ENCODE assay signal across 9 cellular contexts in genomic region chr6:11714116-11714797, GRCh38.
DNase-seq lines count a peak whose midpoint lies in the region; ATAC-seq lines count a peak whose summit lies in the region.
"Had no signal": no experiment of that assay in that cellular context is flagged by ENCODE, and none has a peak within 500 bp of the region (broad histone marks: within the 10 kb centered on the region; RNA-seq: fewer than 3 reads in every experiment).

No MANE protein-coding gene starts in this region.

- peaks cover 57% of the 10 kb centered on the region for H3K36me3 Mint-ChIP-seq in activated CD4-positive, alpha-beta T cell treated with anti-CD3 and anti-CD28 coated beads for 36 hours (ENCODE audit: low read depth)

- peaks cover 77% of the 10 kb centered on the region for H3K4me1 Mint-ChIP-seq in activated CD4-positive, alpha-beta T cell treated with anti-CD3 and anti-CD28 coated beads for 36 hours
- H3K4me1 Mint-ChIP-seq in stimulated activated naive CD8-positive, alpha-beta T cell treated with anti-CD3 and anti-CD28 coated beads, Interleukin-15, amount 100 ng/mL, for 72 hours, result peaks cover 91% of the 10 kb centered on the region

- peak; percentile 30 for ATAC-seq in activated CD4-positive, alpha-beta T cell treated with anti-CD3 and anti-CD28 coated beads for 36 hours
- ATAC-seq in HG03442 (IDR thresholded peaks at IDR 0.05; ENCODE audit: unreplicated experiment), result peak; percentile 38
- ATAC-seq in stimulated activated naive CD8-positive, alpha-beta T cell treated with anti-CD3 and anti-CD28 coated beads, Interleukin-15, amount 100 ng/mL, for 72 hours, result peak; percentile 57

- intact Hi-C loops in activated CD4-positive, alpha-beta T cell treated with anti-CD3 and anti-CD28 coated beads for 36 hours (cut with DNase I, micrococcal nuclease), result loop anchor here (1.0 to 10.0 kb wide), 10 partner anchors 14 to 1741 kb away; no protein-coding TSS in a partner anchor

- POLR2A ChIA-PET in activated CD4-positive, alpha-beta T cell treated with anti-CD3 and anti-CD28 coated beads for 36 hours (lab: Charles Lee), result interaction anchor here (0.6 to 4.1 kb wide), 5 partner anchors 8 to 123 kb away, joined by 3 to 38 read pairs (median 4); no protein-coding TSS in a partner anchor

- H3K27me3 Mint-ChIP-seq in activated CD4-positive, alpha-beta T cell treated with anti-CD3 and anti-CD28 coated beads for 36 hours, result no peaks in the 10 kb centered on the region
- H3K27me3 Mint-ChIP-seq in stimulated activated naive CD8-positive, alpha-beta T cell treated with anti-CD3 and anti-CD28 coated beads, Interleukin-15, amount 100 ng/mL, for 72 hours, result no peaks in the 10 kb centered on the region

- H3K27ac Mint-ChIP-seq in activated CD4-positive, alpha-beta T cell treated with anti-CD3 and anti-CD28 coated beads for 36 hours, result peak overlapping the region; percentile 100
- peak overlapping the region; percentile 91 for H3K27ac Mint-ChIP-seq in stimulated activated naive CD8-positive, alpha-beta T cell treated with anti-CD3 and anti-CD28 coated beads, Interleukin-15, amount 100 ng/mL, for 72 hours

- H3K9me3 Mint-ChIP-seq in activated CD4-positive, alpha-beta T cell treated with anti-CD3 and anti-CD28 coated beads for 36 hours (ENCODE audit: low read depth), result peaks cover 8% of the 10 kb centered on the region
- peaks cover 0 to 3% of the 10 kb centered on the region in 2 donors for H3K9me3 Mint-ChIP-seq in stimulated activated naive CD8-positive, alpha-beta T cell treated with anti-CD3 and anti-CD28 coated beads, Interleukin-15, amount 100 ng/mL, for 72 hours

- peak; percentile 68 for DNase-seq in activated CD4-positive, alpha-beta T cell treated with anti-CD3 and anti-CD28 coated beads for 36 hours
- no peak for DNase-seq in activated CD4-positive, alpha-beta T cell treated with anti-CD3 and anti-CD28 coated beads for 1 hour
- DNase-seq in activated effector memory CD4-positive, alpha-beta T cell treated with anti-CD3 and anti-CD28 coated beads, Interleukin-2, amount 50 U/mL, for 16 hours, result peak; percentile 75
- peak; percentile 47 to 50 for DNase-seq in stimulated activated naive CD8-positive, alpha-beta T cell treated with anti-CD3 and anti-CD28 coated beads, Interleukin-15, amount 100 ng/mL, for 72 hours
- no peak for DNase-seq in GOT3 (lab: John Stamatoyannopoulos, UW)
- DNase-seq in iPS-NIHi7 (ENCODE audit: extremely low spot score), result no peak
- DNase-seq in anterior cingulate cortex (lab: John Stamatoyannopoulos, UW), result no peak
- DNase-seq: NCI-H1092 had no signal

- H3K4me3 Mint-ChIP-seq in activated CD4-positive, alpha-beta T cell treated with anti-CD3 and anti-CD28 coated beads for 36 hours, result peak overlapping the region; percentile 52
- H3K4me3 Mint-ChIP-seq in stimulated activated naive CD8-positive, alpha-beta T cell treated with anti-CD3 and anti-CD28 coated beads, Interleukin-15, amount 100 ng/mL, for 72 hours, result peak overlapping the region; percentile 55 to 69

- CTCF ChIA-PET in activated CD4-positive, alpha-beta T cell treated with anti-CD3 and anti-CD28 coated beads for 36 hours (lab: Charles Lee), result interaction anchor here (0.9 to 5.4 kb wide), 6 partner anchors 8 to 299 kb away, joined by 3 to 35 read pairs (median 4); no protein-coding TSS in a partner anchor

Comparison
In these comparisons a context has a peak if more than half of its experiments do, and no peak if none do; other contexts are left out.
1. DNase-seq: peak in activated CD4-positive, alpha-beta T cell treated with anti-CD3 and anti-CD28 coated beads for 36 hours (single experiment), activated effector memory CD4-positive, alpha-beta T cell treated with anti-CD3 and anti-CD28 coated beads, Interleukin-2, amount 50 U/mL, for 16 hours (single experiment) and stimulated activated naive CD8-positive, alpha-beta T cell treated with anti-CD3 and anti-CD28 coated beads, Interleukin-15, amount 100 ng/mL, for 72 hours (2 of 2); none in activated CD4-positive, alpha-beta T cell treated with anti-CD3 and anti-CD28 coated beads for 1 hour (single experiment), GOT3 (single experiment), iPS-NIHi7 (single experiment) and anterior cingulate cortex (0 of 58).
2. Peak in every context shown above with its lines, with median percentiles within 50 percentile points of each other: ATAC-seq.